ENCODE assay signal across 8 cellular contexts in the genomic region with DNA sequence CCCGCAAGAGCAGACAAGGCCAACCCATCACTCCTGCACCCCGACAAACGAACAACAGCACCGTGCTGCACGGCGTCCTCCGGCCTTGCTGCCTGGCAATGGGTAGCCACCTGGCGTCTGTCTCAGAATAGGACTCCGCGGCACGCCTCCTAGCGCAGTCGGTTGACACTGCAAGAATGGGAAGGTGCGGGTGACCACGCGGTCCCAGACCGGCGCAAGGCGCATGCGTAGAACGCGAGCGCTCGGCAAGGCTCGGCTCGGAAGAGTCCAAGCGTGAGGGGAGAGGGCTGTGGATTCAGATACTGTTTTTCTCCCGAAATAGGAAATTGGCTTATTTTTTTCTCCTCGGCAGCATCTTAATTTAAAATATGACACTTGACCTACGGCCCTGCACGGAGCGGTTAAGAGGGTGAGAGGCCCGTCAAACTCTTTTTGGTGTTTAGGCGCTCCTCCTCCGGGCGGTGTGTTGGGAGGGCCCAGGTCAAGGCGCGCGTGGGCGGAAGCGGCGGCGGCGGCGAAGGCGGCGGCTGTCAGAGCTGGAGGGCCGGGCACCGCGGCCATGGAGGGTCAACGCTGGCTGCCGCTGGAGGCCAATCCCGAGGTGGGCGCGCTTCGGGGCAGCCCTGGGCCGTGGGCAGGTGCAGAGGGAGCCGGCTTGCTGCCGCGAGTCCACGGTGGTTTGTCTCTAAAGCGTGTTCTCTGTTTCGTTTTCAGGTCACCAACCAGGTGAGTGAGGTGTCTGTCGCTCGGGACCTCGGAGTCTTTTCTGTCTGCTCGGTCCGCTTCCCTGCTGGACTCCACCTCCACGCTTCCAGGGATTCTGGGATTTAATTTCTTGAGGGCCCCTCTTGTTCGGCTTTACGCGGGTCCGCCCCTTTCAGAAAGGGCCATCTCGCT. TPM values are rescaled to one million over a fixed set of nuclear protein-coding genes. Genes with fewer than 3 reads are reported as not detected.
DNase-seq lines count a peak whose midpoint lies in the region; TF ChIP-seq lines count a peak whose summit lies in the region.

Gene UCHL3, plus strand, starts transcription at position 530 of the 897 bp plus-strand sequence. Its CDS starts 30 bp downstream, at position 560.

- H3K27ac ChIP-seq in SK-N-MC (peak within 1 kb of the TSS; percentile 90), temporal lobe (ENCODE audit: low read depth, low read length) (peak within 1 kb of the TSS; percentile 38)

- no peaks in the 10 kb centered on the region for H3K9me3 ChIP-seq in SK-N-MC (ENCODE audit: low read depth, low read length)

- peak within 1 kb of the TSS; percentile 92 for H3K9ac ChIP-seq in SK-N-MC (ENCODE audit: insufficient read length)

- DNase-seq in GM06990 (ENCODE audit: extremely low read depth, insufficient read length): peak; percentile 96
- DNase-seq in HFF-Myc (ENCODE audit: extremely low read depth, low read depth): peak; percentile 90
- peak; percentile 99 for DNase-seq in NAMALWA (ENCODE audit: low spot score)
- peak; percentile 78 for DNase-seq in SK-N-MC (ENCODE audit: low read depth, low spot score)
- DNase-seq in activated naive CD4-positive, alpha-beta T cell treated with anti-CD3 and anti-CD28 coated beads, Interleukin-2, amount 50 U/mL, for 16 hours: peak; percentile 98
- DNase-seq in germinal center (ENCODE audit: low spot score): peak; percentile 98
- peak; percentile 56 to 97 (median 92) for DNase-seq in nucleus accumbens (lab: John Stamatoyannopoulos, UW)

- H3K36me3 ChIP-seq in GM06990 (ENCODE audit: control insufficient read depth, insufficient read depth, low read length) (no peaks in the 10 kb centered on the region; the same call in 1 of the 2 replicates), SK-N-MC (ENCODE audit: insufficient read depth, low read length) (peaks cover 7% of the 10 kb centered on the region; the same call in 1 of the 2 replicates)

- peak within 1 kb of the TSS; percentile 95 for H3K4me3 ChIP-seq in GM06990 (replicated peaks; ENCODE audit: low read depth, low read length)
- peak within 1 kb of the TSS; percentile 73 for H3K4me3 ChIP-seq in HFF-Myc (replicated peaks; ENCODE audit: low read depth, low read length)
- peak within 1 kb of the TSS; percentile 93 for H3K4me3 ChIP-seq in SK-N-MC

- peak; percentile 95 for TF ChIP-seq CTCF in GM06990 (IDR thresholded peaks at IDR 0.05; ENCODE audit: insufficient read depth, low read length, poor library complexity, severe bottlenecking)
- peak; percentile 72 for TF ChIP-seq CTCF in HFF-Myc (IDR thresholded peaks at IDR 0.05; ENCODE audit: low read depth, low read length, missing control alignments)

- no peaks in the 10 kb centered on the region for H3K27me3 ChIP-seq in GM06990 (replicated peaks; ENCODE audit: control insufficient read depth, insufficient read depth, low read length)

RNA-seq across cellular contexts. Expression of gene UCHL3, which starts in this region (rescaled TPM):
- total RNA-seq in temporal lobe: 31.5 TPM

Comparison
In these comparisons a context has a peak if more than half of its experiments do, and no peak if none do; other contexts are left out.
1. Peak in every context shown above with its lines: DNase-seq, H3K4me3 ChIP-seq and H3K27ac ChIP-seq.